ENCODE assay signal across 9 cellular contexts in the genomic region with DNA sequence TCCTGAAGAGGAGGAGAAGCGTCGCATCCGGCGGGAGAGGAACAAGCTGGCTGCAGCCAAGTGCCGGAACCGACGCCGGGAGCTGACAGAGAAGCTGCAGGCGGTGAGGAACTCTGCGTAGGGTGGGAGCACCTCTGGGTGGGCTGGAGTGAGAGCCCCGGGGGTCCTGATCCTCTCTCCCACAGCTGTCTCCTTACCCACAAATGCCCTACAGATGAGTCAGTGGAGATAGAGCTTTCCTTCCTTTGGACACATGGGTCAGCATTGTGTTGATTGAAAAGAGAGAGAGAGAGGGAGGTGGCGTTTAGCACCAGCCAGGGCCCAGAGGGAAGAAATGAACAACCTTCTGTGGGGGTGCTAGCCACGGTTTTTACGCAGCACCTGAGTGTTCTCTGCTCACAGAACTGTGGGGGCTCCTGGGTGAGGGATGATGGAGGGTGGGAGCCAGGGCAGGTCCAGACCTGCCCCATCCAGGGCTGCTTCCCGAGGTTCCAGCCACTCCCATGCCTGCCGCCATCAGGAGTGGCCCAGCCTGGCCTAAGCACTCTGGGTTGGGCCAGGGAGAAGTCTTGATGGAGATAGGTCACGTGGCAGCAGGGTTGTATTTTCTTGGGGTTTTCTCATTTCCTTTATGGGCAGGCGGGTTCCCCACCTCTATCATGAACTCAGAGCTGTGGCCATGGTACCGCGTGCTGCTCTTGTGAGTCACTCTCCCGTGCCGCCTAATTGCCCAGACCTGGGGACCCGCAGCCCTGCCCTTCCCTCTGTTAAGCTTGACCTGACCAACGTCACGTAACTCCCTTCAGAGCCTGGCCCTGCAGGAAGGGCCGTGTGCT. TPM values are rescaled to one million over a fixed set of nuclear protein-coding genes. Genes with fewer than 3 reads are reported as not detected.
DNase-seq lines count a peak whose midpoint lies in the region; ATAC-seq, FAIRE-seq and TF ChIP-seq lines count a peak whose summit lies in the region.
"Had no signal": no experiment of that assay in that cellular context is flagged by ENCODE, and none has a peak within 500 bp of the region (broad histone marks: within the 10 kb centered on the region; RNA-seq: fewer than 3 reads in every experiment).

No MANE protein-coding gene starts in this region.

- peak; percentile 79 to 83 for ATAC-seq in CD4-positive, CD25-positive, alpha-beta regulatory T cell (ENCODE audit: low read depth in 2 of 2)
- ATAC-seq in pancreas (peak in 3 of 4 donors; percentile 19 to 37 (median 20)), HG03469 (IDR thresholded peaks at IDR 0.05; ENCODE audit: unreplicated experiment) (no peak), GM19455 (IDR thresholded peaks at IDR 0.05; ENCODE audit: unreplicated experiment) (no peak)

- H3K27me3 ChIP-seq in CD4-positive, CD25-positive, alpha-beta regulatory T cell (ENCODE audit: control insufficient read depth, insufficient read depth, low read length), result no peaks in the 10 kb centered on the region
- H3K27me3 ChIP-seq in pancreas (no peaks in the 10 kb centered on the region), BE2C (no peaks in the 10 kb centered on the region)

- H3K4me3 ChIP-seq in CD4-positive, CD25-positive, alpha-beta regulatory T cell (ENCODE audit: low read depth, low read length), result no peak overlapping the region
- no peak overlapping the region for H3K4me3 ChIP-seq in pancreas
- H3K4me3 ChIP-seq in BE2C (ENCODE audit: low read depth, low read length), result no peak overlapping the region

- peaks cover 39% of the 10 kb centered on the region for H3K36me3 ChIP-seq in CD4-positive, CD25-positive, alpha-beta regulatory T cell (ENCODE audit: control insufficient read depth, insufficient read depth, low read length)
- H3K36me3 ChIP-seq in pancreas, result peaks cover 20 to 98% (median 40%) of the 10 kb centered on the region in 3 donors
- peaks cover 94% of the 10 kb centered on the region for H3K36me3 ChIP-seq in BE2C

- 87% methylated on average over 26 of the region's 26 CpGs for WGBS in pancreas, 2 donors

- H3K27ac ChIP-seq in CD4-positive, CD25-positive, alpha-beta regulatory T cell (ENCODE audit: insufficient read depth, low read length, poor library complexity, severe bottlenecking), result peak overlapping the region; percentile 74
- H3K27ac ChIP-seq in pancreas, result no peak overlapping the region

- FAIRE-seq in pancreas (lab: Jason Lieb, UNC), result no peak
- FAIRE-seq: colon had no signal

- DNase-seq in CD4-positive, CD25-positive, alpha-beta regulatory T cell, result peak; percentile 59 to 90 (median 75)
- DNase-seq in T-helper 9 cell (peak; percentile 67), brain pericyte (ENCODE audit: low read depth, low spot score) (peak; percentile 77), pancreas (peak in 1 of 6 donors; percentile 54), BE2C (no peak), AG08395 (ENCODE audit: low spot score) (no peak)

- no peak for TF ChIP-seq CTCF in pancreas (IDR thresholded peaks at IDR 0.05)
- no peak for TF ChIP-seq CTCF in BE2C (IDR thresholded peaks at IDR 0.05; ENCODE audit: low read depth, low read length)

- peaks cover 50% of the 10 kb centered on the region for H3K4me1 ChIP-seq in CD4-positive, CD25-positive, alpha-beta regulatory T cell (ENCODE audit: control insufficient read depth, insufficient read depth, low read length, poor library complexity, severe bottlenecking)
- H3K4me1 ChIP-seq in pancreas (no peaks in the 10 kb centered on the region), BE2C (no peaks in the 10 kb centered on the region)

- intact Hi-C loops in pancreas (cut with DNase I), result loop anchor here in 1 of 3 donors (10.0 kb wide), 1 partner anchor 694 kb away; no protein-coding TSS in a partner anchor

- H3K9me3 Mint-ChIP-seq in CD4-positive, CD25-positive, alpha-beta regulatory T cell, result peaks cover 0 to 1% (median 0%) of the 10 kb centered on the region in 7 donors

- H3K4me3 Mint-ChIP-seq in CD4-positive, CD25-positive, alpha-beta regulatory T cell, result peak overlapping the region; percentile 72 to 83 (median 75)

- no peaks in the 10 kb centered on the region for H3K27me3 Mint-ChIP-seq in CD4-positive, CD25-positive, alpha-beta regulatory T cell

- H3K27ac Mint-ChIP-seq in CD4-positive, CD25-positive, alpha-beta regulatory T cell, result peak overlapping the region; percentile 74 to 98 (median 98)

- H3K4me1 Mint-ChIP-seq in CD4-positive, CD25-positive, alpha-beta regulatory T cell, result peaks cover 5 to 65% (median 30%) of the 10 kb centered on the region in 4 donors

- H3K9me3 ChIP-seq in CD4-positive, CD25-positive, alpha-beta regulatory T cell (ENCODE audit: control insufficient read depth in 2 of 2, low read length in 2 of 2), result no peaks in the 10 kb centered on the region
- H3K9me3 ChIP-seq in pancreas, result no peaks in the 10 kb centered on the region
- H3K9me3 ChIP-seq in BE2C, result no peaks in the 10 kb centered on the region

- peaks cover 5% of the 10 kb centered on the region for H3K36me3 Mint-ChIP-seq in CD4-positive, CD25-positive, alpha-beta regulatory T cell

RNA-seq across cellular contexts. Expression of gene FOSL2, which starts 16.3 kb away (rescaled TPM):
- total RNA-seq in CD4-positive, CD25-positive, alpha-beta regulatory T cell, result 195 TPM
- 1 to 10 TPM; 1.9 to 3.9 (median 2.5) TPM for polyA plus RNA-seq in CD4-positive, CD25-positive, alpha-beta regulatory T cell
- 10 to 100 TPM; 13.3 to 39.1 (median 27.5) TPM for total RNA-seq in pancreas
- polyA plus RNA-seq in pancreas, result 10 to 100 TPM; 10.0 to 11.9 TPM
- polyA plus RNA-seq in BE2C (2012; ENCODE audit: insufficient read depth, insufficient read length, low read depth), result 16.2 TPM

Comparison
In these comparisons a context has a peak if more than half of its experiments do, and no peak if none do; other contexts are left out.
1. ATAC-seq: peak in CD4-positive, CD25-positive, alpha-beta regulatory T cell (2 of 2) and pancreas (3 of 4); none in HG03469 (single experiment) and GM19455 (single experiment).
2. DNase-seq: peak in CD4-positive, CD25-positive, alpha-beta regulatory T cell (3 of 3), T-helper 9 cell (single experiment) and brain pericyte (single experiment); none in BE2C (single experiment) and AG08395 (single experiment).